ENCODE assay signal across 8 cellular contexts in the genomic region with DNA sequence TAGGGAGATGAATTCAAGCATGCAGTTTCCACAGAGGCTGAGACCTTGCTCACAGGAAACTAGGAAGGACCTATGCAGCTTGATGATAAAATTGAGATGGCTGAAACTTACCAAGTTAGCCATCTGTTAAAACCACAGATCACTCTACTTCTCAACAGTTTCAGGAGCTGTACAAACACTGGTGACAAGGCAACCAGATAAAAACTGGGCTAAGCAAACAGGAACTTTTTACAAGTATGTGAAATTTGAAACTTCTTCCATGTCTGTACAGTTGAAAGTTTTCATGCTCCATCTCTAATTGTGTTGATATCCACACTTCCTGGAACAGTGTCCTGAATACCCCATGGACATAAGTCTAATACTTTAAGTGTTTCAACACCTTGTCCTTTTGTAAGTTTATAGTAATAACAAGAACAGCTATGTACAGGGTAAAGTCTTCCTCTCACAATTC.
DNase-seq lines count a peak whose midpoint lies in the region; ATAC-seq and TF ChIP-seq lines count a peak whose summit lies in the region.

No MANE protein-coding gene starts in this region.

- H3K4me1 ChIP-seq in thyroid gland (peaks cover 6 to 36% of the 10 kb centered on the region in 2 donors), transverse colon (peaks cover 0 to 10% (median 0%) of the 10 kb centered on the region in 4 donors)

- intact Hi-C loops in thyroid gland (cut with DNase I) (loop anchor here (10.0 kb wide), 1 partner anchor 82 kb away; a partner anchor contains a TSS), transverse colon (cut with DNase I; ENCODE audit: low total_unique reads) (no loop called here)

- H3K36me3 ChIP-seq in thyroid gland (peaks cover 0 to 2% of the 10 kb centered on the region in 2 donors), transverse colon (no peaks in the 10 kb centered on the region)

- no peak for TF ChIP-seq CTCF in choroid plexus epithelial cell (conservative IDR thresholded peaks at IDR 0.05; ENCODE audit: low read depth, low read length)
- no peak for TF ChIP-seq CTCF in thyroid gland (IDR thresholded peaks at IDR 0.05)
- TF ChIP-seq CTCF in transverse colon (IDR thresholded peaks at IDR 0.05): no peak

- peak overlapping the region; percentile 39 to 72 (median 56) for H3K27ac ChIP-seq in thyroid gland
- H3K27ac ChIP-seq in transverse colon: peak overlapping the region in 1 of 4 donors; percentile 1

- TF ChIP-seq EP300 in transverse colon (IDR thresholded peaks at IDR 0.05; ENCODE audit: low read depth): no peak

- H3K27me3 ChIP-seq in thyroid gland: no peaks in the 10 kb centered on the region
- H3K27me3 ChIP-seq in transverse colon: no peaks in the 10 kb centered on the region

- in situ Hi-C loops in KBM-7 (cut with MboI; ENCODE audit: low pct_unique_long_range_greater_than_20kb, low sequenced_read_pairs): no loop called here
- in situ Hi-C loops in transverse colon (cut with MboI; ENCODE audit: low pct_ligation_motif_present in 1 of 4, low pct_unique_long_range_greater_than_20kb in 1 of 4, low sequenced_read_pairs in 3 of 4): no loop called here

- TF ChIP-seq POLR2A in thyroid gland (IDR thresholded peaks at IDR 0.05) (no peak), transverse colon (IDR thresholded peaks at IDR 0.05) (no peak)

- ATAC-seq in GM21737 (IDR thresholded peaks at IDR 0.05; ENCODE audit: unreplicated experiment): peak; percentile 98

- no peaks in the 10 kb centered on the region for H3K9me3 ChIP-seq in thyroid gland
- H3K9me3 ChIP-seq in transverse colon: no peaks in the 10 kb centered on the region

- DNase-seq in NK-92 treated with Interleukin-12 subunit alpha and Interleukin-12 subunit beta, amount 100 ng/mL, for 24 hours (lab: John Stamatoyannopoulos, UW): peak; percentile 7
- no peak for DNase-seq in NK-92 (lab: John Stamatoyannopoulos, UW; ENCODE audit: unreplicated experiment)
- DNase-seq in KBM-7: peak; percentile 93
- peak; percentile 95 for DNase-seq in choroid plexus epithelial cell (ENCODE audit: low read depth)
- peak in 1 of 2 donors; percentile 15 for DNase-seq in thyroid gland
- no peak for DNase-seq in cortex of kidney (lab: John Stamatoyannopoulos, UW)
- no peak for DNase-seq in transverse colon

- H3K4me3 ChIP-seq in choroid plexus epithelial cell (ENCODE audit: low read depth, low read length) (no peak overlapping the region), thyroid gland (replicated peaks in 1 of 3) (no peak overlapping the region), transverse colon (no peak overlapping the region)

Comparison
In these comparisons a context has a peak if more than half of its experiments do, and no peak if none do; other contexts are left out.
1. DNase-seq: peak in NK-92 treated with Interleukin-12 subunit alpha and Interleukin-12 subunit beta, amount 100 ng/mL, for 24 hours (single experiment), KBM-7 (single experiment) and choroid plexus epithelial cell (single experiment); none in NK-92 (single experiment), cortex of kidney (single experiment) and transverse colon (single experiment).